ENCODE assay signal across 8 cellular contexts in the genomic region with DNA sequence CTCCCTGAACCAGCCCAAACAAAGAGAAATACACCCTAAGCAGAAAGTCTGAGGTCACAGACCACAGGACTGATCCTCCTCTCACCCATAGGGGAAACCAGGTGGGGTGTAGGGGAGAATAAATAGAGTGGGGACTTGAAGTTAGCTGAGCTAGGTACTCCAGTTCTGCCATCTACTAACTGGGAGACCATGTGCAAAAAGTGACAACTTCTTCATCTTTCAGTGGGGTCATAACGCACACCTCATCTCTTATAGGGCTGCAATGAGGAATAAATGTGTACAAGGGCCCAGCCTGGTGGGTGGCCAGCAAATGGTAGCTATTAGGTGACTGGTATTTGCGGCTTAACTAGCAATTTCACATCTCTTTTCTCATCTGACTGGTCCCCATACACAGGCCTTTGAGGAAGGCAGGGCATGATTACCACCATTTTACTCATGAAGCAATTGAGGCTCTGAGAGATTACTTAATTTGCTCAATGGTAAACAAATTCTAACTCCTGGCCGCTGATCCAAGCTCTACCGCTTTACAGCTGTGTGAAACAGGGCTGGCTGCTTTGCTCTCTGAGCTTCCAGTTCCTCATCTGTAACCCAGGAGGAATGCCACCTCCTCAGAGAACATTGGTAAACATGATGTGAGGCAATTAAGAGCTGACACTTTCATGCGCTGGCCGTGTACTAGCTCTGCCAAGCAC. TPM values are rescaled to one million over a fixed set of nuclear protein-coding genes. Genes with fewer than 3 reads are reported as not detected.
DNase-seq lines count a peak whose midpoint lies in the region; ATAC-seq, FAIRE-seq and TF ChIP-seq lines count a peak whose summit lies in the region.

No MANE protein-coding gene starts in this region.

- peak; percentile 16 for ATAC-seq in activated B cell treated with CpG ODN at 0.5 μM for 24 hours (ENCODE audit: low read depth)
- ATAC-seq in GM21619 (IDR thresholded peaks at IDR 0.05; ENCODE audit: unreplicated experiment): no peak
- no peak for ATAC-seq in HG03565 (IDR thresholded peaks at IDR 0.05; ENCODE audit: unreplicated experiment)

- no peak for TF ChIP-seq POLR2A in transverse colon (IDR thresholded peaks at IDR 0.05)

- peak overlapping the region; percentile 29 for H3K4me3 ChIP-seq in CD8-positive, alpha-beta memory T cell (ENCODE audit: low read length)
- no peak overlapping the region for H3K4me3 ChIP-seq in transverse colon

- peak in 2 of 5 donors; percentile 53 to 74 for DNase-seq in CD8-positive, alpha-beta memory T cell
- peak; percentile 31 for DNase-seq in H4 (ENCODE audit: low spot score)
- DNase-seq in activated B cell treated with CpG ODN at 0.5 μM for 24 hours: no peak
- peak; percentile 74 for DNase-seq in transverse colon
- no peak for DNase-seq in DMS53 treated with DMSO at 0.1 percent for 48 hours (lab: John Stamatoyannopoulos, UW; ENCODE audit: unreplicated experiment)

- POLR2A ChIA-PET in CD8-positive, alpha-beta memory T cell (lab: Charles Lee): interaction anchor here (0.6 to 2.1 kb wide), 4 partner anchors 9 to 21 kb away, joined by 3 to 8 read pairs (median 4); partner anchors contain the start of genes CASTOR1 and TBC1D10A
- POLR2A ChIA-PET in activated B cell treated with CpG ODN at 0.5 μM for 24 hours (lab: Charles Lee): interaction anchor here (0.6 to 10.9 kb wide), 7 partner anchors 13 to 179 kb away, joined by 3 to 131 read pairs (median 11); partner anchors contain the start of genes CASTOR1, CCDC157, SF3A1 and TBC1D10A

- intact Hi-C loops in activated B cell treated with CpG ODN at 0.5 μM for 24 hours (cut with micrococcal nuclease) (loop anchor here (1.0 kb wide), 2 partner anchors 16 to 21 kb away; partner anchors contain the start of genes CASTOR1 and TBC1D10A), transverse colon (cut with DNase I; ENCODE audit: low total_unique reads) (no loop called here)

- peaks cover 98 to 100% (median 98%) of the 10 kb centered on the region in 3 donors for H3K4me1 Mint-ChIP-seq in CD8-positive, alpha-beta memory T cell
- peaks cover 98% of the 10 kb centered on the region for H3K4me1 Mint-ChIP-seq in activated B cell treated with CpG ODN at 0.5 μM for 24 hours

- H3K4me3 Mint-ChIP-seq in CD8-positive, alpha-beta memory T cell: peak overlapping the region; percentile 54 to 87 (median 74)
- peak overlapping the region; percentile 56 for H3K4me3 Mint-ChIP-seq in activated B cell treated with CpG ODN at 0.5 μM for 24 hours

- no peaks in the 10 kb centered on the region for H3K9me3 ChIP-seq in CD8-positive, alpha-beta memory T cell (ENCODE audit: low read length)
- H3K9me3 ChIP-seq in transverse colon: no peaks in the 10 kb centered on the region

- WGBS in transverse colon (ENCODE audit: low coverage in 1 of 2), 2 donors: 20 to 36% methylated on average over 2 to 6 of the region's 6 CpGs

- no peaks in the 10 kb centered on the region for H3K36me3 ChIP-seq in CD8-positive, alpha-beta memory T cell (ENCODE audit: insufficient read depth, low read length)
- no peaks in the 10 kb centered on the region for H3K36me3 ChIP-seq in transverse colon

- CTCF ChIA-PET in CD8-positive, alpha-beta memory T cell (lab: Charles Lee): interaction anchor here (0.6 to 8.6 kb wide), 8 partner anchors 12 to 80 kb away, joined by 3 to 98 read pairs (median 4); partner anchors contain the start of genes CASTOR1, RNF215 and TBC1D10A
- CTCF ChIA-PET in activated B cell treated with CpG ODN at 0.5 μM for 24 hours (lab: Charles Lee): interaction anchor here (0.7 to 1.6 kb wide), 5 partner anchors 15 to 81 kb away, joined by 3 to 18 read pairs (median 4); partner anchors contain the start of genes CASTOR1, RNF215 and TBC1D10A

- in situ Hi-C loops in transverse colon (cut with MboI; ENCODE audit: low pct_ligation_motif_present in 1 of 4, low pct_unique_long_range_greater_than_20kb in 1 of 4, low sequenced_read_pairs in 3 of 4): no loop called here

- H3K27me3 ChIP-seq in CD8-positive, alpha-beta memory T cell (ENCODE audit: insufficient read depth, low read length, poor library complexity, severe bottlenecking): no peaks in the 10 kb centered on the region
- no peaks in the 10 kb centered on the region for H3K27me3 ChIP-seq in transverse colon

- H3K27me3 Mint-ChIP-seq in CD8-positive, alpha-beta memory T cell: peaks cover 0 to 1% of the 10 kb centered on the region in 2 donors
- no peaks in the 10 kb centered on the region for H3K27me3 Mint-ChIP-seq in activated B cell treated with CpG ODN at 0.5 μM for 24 hours

- no peak for TF ChIP-seq CTCF in activated B cell treated with CpG ODN at 0.5 μM for 24 hours (IDR thresholded peaks at IDR 0.05)
- TF ChIP-seq CTCF in transverse colon (IDR thresholded peaks at IDR 0.05): no peak

- H3K27ac ChIP-seq in CD8-positive, alpha-beta memory T cell (ENCODE audit: low read depth, low read length): no peak overlapping the region
- peak overlapping the region; percentile 86 to 90 (median 88) for H3K27ac ChIP-seq in transverse colon

- H3K4me1 ChIP-seq in CD8-positive, alpha-beta memory T cell (ENCODE audit: insufficient read depth, low read length): peaks cover 99% of the 10 kb centered on the region
- H3K4me1 ChIP-seq in transverse colon: peaks cover 75 to 97% (median 91%) of the 10 kb centered on the region in 4 donors

- peak; percentile 98 for FAIRE-seq in islet of Langerhans (lab: Jason Lieb, UNC)

- peak overlapping the region; percentile 78 to 99 (median 96) for H3K27ac Mint-ChIP-seq in CD8-positive, alpha-beta memory T cell
- H3K27ac Mint-ChIP-seq in activated B cell treated with CpG ODN at 0.5 μM for 24 hours: peak overlapping the region; percentile 81

- no peaks in the 10 kb centered on the region for H3K9me3 Mint-ChIP-seq in CD8-positive, alpha-beta memory T cell
- no peaks in the 10 kb centered on the region for H3K9me3 Mint-ChIP-seq in activated B cell treated with CpG ODN at 0.5 μM for 24 hours

- peak; percentile 55 for TF ChIP-seq EP300 in transverse colon (IDR thresholded peaks at IDR 0.05; ENCODE audit: low read depth)

- peaks cover 0 to 6% (median 4%) of the 10 kb centered on the region in 3 donors for H3K36me3 Mint-ChIP-seq in CD8-positive, alpha-beta memory T cell
- H3K36me3 Mint-ChIP-seq in activated B cell treated with CpG ODN at 0.5 μM for 24 hours (ENCODE audit: low read depth): peaks cover 3% of the 10 kb centered on the region

RNA-seq across cellular contexts. Expression of gene TBC1D10A, which starts 16.6 kb away (rescaled TPM):
- total RNA-seq in CD8-positive, alpha-beta memory T cell: 10 to 100 TPM; 14.7 to 17.3 TPM
- 55.2 TPM for polyA plus RNA-seq in CD8-positive, alpha-beta memory T cell
- total RNA-seq in H4 (2014; rRNA removed; shearing (Covaris generic)): 7.5 and 8.4 TPM in 2 replicates
- total RNA-seq in activated B cell treated with CpG ODN at 0.5 μM for 24 hours (20.1 and 20.4 TPM in 2 replicates), transverse colon (10 to 100 TPM; 27.9 to 72.2 (median 45.7) TPM)

RNA-seq across cellular contexts. Expression of gene CASTOR1, which starts 20.8 kb away (rescaled TPM):
- 1 to 10 TPM; 4.0 to 5.3 TPM for total RNA-seq in CD8-positive, alpha-beta memory T cell
- polyA plus RNA-seq in CD8-positive, alpha-beta memory T cell: 17.8 TPM
- 2.9 and 6.6 TPM in 2 replicates for total RNA-seq in H4 (2014; rRNA removed; shearing (Covaris generic))
- 2.4 and 3.5 TPM in 2 replicates for total RNA-seq in activated B cell treated with CpG ODN at 0.5 μM for 24 hours
- 1 to 10 TPM in 2 of 4 donors, not detected in 2; 5.6 to 6.8 TPM for total RNA-seq in transverse colon

RNA-seq across cellular contexts. Expression of gene OSM, which starts 43.5 kb away (rescaled TPM):
- 10 to 100 TPM; 18.9 to 20.7 TPM for total RNA-seq in CD8-positive, alpha-beta memory T cell
- polyA plus RNA-seq in CD8-positive, alpha-beta memory T cell: 16.4 TPM
- not detected in 2 replicates for total RNA-seq in H4 (2014; rRNA removed; shearing (Covaris generic))
- 1.0 and 1.7 TPM in 2 replicates for total RNA-seq in activated B cell treated with CpG ODN at 0.5 μM for 24 hours
- total RNA-seq in transverse colon: not detected

RNA-seq across cellular contexts. Expression of gene SF3A1, which starts 46.6 kb away (rescaled TPM):
- 100 to 1,000 TPM; 235 to 241 TPM for total RNA-seq in CD8-positive, alpha-beta memory T cell
- 139 TPM for polyA plus RNA-seq in CD8-positive, alpha-beta memory T cell
- 14.5 and 45.6 TPM in 2 replicates for total RNA-seq in H4 (2014; rRNA removed; shearing (Covaris generic))
- total RNA-seq in activated B cell treated with CpG ODN at 0.5 μM for 24 hours (263 and 269 TPM in 2 replicates), transverse colon (100 to 1,000 TPM in 2 of 4 donors, 10 to 100 TPM in 2; 73.2 to 664 (median 99.3) TPM)

RNA-seq across cellular contexts. Expression of gene CCDC157, which starts 46.7 kb away (rescaled TPM):
- total RNA-seq in CD8-positive, alpha-beta memory T cell: 1 to 10 TPM; 2.7 to 2.9 TPM
- polyA plus RNA-seq in CD8-positive, alpha-beta memory T cell: 1.4 TPM
- total RNA-seq in H4 (2014; rRNA removed; shearing (Covaris generic)): 0.70 and 1.4 TPM in 2 replicates
- 1.8 and 2.9 TPM in 2 replicates for total RNA-seq in activated B cell treated with CpG ODN at 0.5 μM for 24 hours
- total RNA-seq in transverse colon: 1 to 10 TPM; 1.4 to 5.2 (median 3.3) TPM

Comparison
In these comparisons a context has a peak if more than half of its experiments do, and no peak if none do; other contexts are left out.
1. DNase-seq: peak in H4 (single experiment) and transverse colon (single experiment); none in activated B cell treated with CpG ODN at 0.5 μM for 24 hours (single experiment) and DMS53 treated with DMSO at 0.1 percent for 48 hours (single experiment).